9 cellular contexts compared by ENCODE assay signal in the genomic region with DNA sequence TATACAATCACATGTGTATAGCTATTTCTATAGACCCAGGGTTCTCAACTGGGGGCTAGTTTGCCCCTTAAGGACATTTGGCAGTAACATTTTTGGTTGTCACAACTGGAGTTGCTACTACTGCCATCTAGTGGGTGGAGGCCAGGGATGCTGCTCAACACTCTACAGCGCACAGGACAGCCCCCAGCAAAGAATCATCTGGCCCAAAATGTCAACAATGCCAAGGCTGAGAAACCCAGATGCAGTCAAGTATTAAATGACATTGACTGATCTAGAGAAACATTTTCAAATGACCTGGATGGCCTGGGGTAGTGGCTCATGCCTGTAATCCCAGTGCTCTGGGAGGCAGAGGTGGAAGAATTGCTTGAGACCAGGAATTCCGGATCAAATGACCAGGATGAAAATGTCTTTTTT. TPM values are rescaled to one million over a fixed set of nuclear protein-coding genes. Genes with fewer than 3 reads are reported as not detected.
DNase-seq lines count a peak whose midpoint lies in the region; ATAC-seq and TF ChIP-seq lines count a peak whose summit lies in the region.
"Had no signal": no experiment of that assay in that cellular context is flagged by ENCODE, and none has a peak within 500 bp of the region (broad histone marks: within the 10 kb centered on the region; RNA-seq: fewer than 3 reads in every experiment).

No MANE protein-coding gene starts in this region.

- ATAC-seq in HG02981 (IDR thresholded peaks at IDR 0.05; ENCODE audit: unreplicated experiment): peak; percentile 79
- ATAC-seq: left colon had no signal

- H3K9ac ChIP-seq in OCI-LY3 (ENCODE audit: low read length): no peak overlapping the region

- H3K4me2 ChIP-seq in OCI-LY3 (ENCODE audit: low read length): no peak overlapping the region

- H2AFZ ChIP-seq in OCI-LY3 (ENCODE audit: low read depth, low read length): no peak overlapping the region

- peaks cover 9% of the 10 kb centered on the region for H3K79me2 ChIP-seq in OCI-LY3 (ENCODE audit: low read length)

- peaks cover 6% of the 10 kb centered on the region for H3K36me3 ChIP-seq in OCI-LY3 (replicated peaks; ENCODE audit: low read depth, low read length)

- H3K4me1 ChIP-seq in OCI-LY3 (ENCODE audit: low read length): peaks cover 10% of the 10 kb centered on the region

- DNase-seq in NK-92 treated with Interleukin-12 subunit alpha and Interleukin-12 subunit beta, amount 100 ng/mL, for 24 hours (lab: John Stamatoyannopoulos, UW): peak; percentile 35
- no peak for DNase-seq in NK-92 (lab: John Stamatoyannopoulos, UW; ENCODE audit: unreplicated experiment)
- DNase-seq in activated T-cell treated with anti-CD3 and anti-CD28 coated beads for 24 hours (ENCODE audit: low read depth): peak; percentile 69
- DNase-seq in fibroblast of the aortic adventitia (ENCODE audit: low read depth): no peak
- DNase-seq in stimulated activated CD4-positive, alpha-beta T cell treated with anti-CD3 and anti-CD28 coated beads, Interleukin-12 subunit alpha, Interleukin-12 subunit beta, amount 100 ng/mL, for 4 hours: peak; percentile 61
- DNase-seq in putamen (ENCODE audit: low spot score): no peak

- no peaks in the 10 kb centered on the region for H4K20me1 ChIP-seq in OCI-LY3 (ENCODE audit: insufficient read depth, low read length)

- no peaks in the 10 kb centered on the region for H3K27me3 ChIP-seq in OCI-LY3 (ENCODE audit: low read depth, low read length)

- H3K27ac ChIP-seq in OCI-LY3 (ENCODE audit: low read length): no peak overlapping the region

- TF ChIP-seq CTCF in OCI-LY3 (IDR thresholded peaks at IDR 0.05; ENCODE audit: low read depth, low read length) (peak; percentile 74), fibroblast of the aortic adventitia (IDR thresholded peaks at IDR 0.05; ENCODE audit: insufficient read depth, low read length) (peak; percentile 48)

- no peaks in the 10 kb centered on the region for H3K9me3 ChIP-seq in OCI-LY3 (ENCODE audit: insufficient read depth, low read length)

- H3K4me3 ChIP-seq in OCI-LY3 (ENCODE audit: low read length) (no peak overlapping the region), fibroblast of the aortic adventitia (ENCODE audit: low read depth, low read length) (no peak overlapping the region)

RNA-seq across cellular contexts. Expression of a gene that starts 5.8 kb away (rescaled TPM):
- 32.9 and 117 TPM in 2 replicates for total RNA-seq in fibroblast of the aortic adventitia (ENCODE audit: low replicate concordance)

RNA-seq across cellular contexts. Expression of a gene that starts 38.6 kb away (rescaled TPM):
- 3.7 and 26.2 TPM in 2 replicates for total RNA-seq in fibroblast of the aortic adventitia (ENCODE audit: low replicate concordance)

RNA-seq across cellular contexts. Expression of a gene that starts 48.7 kb away (rescaled TPM):
- total RNA-seq in fibroblast of the aortic adventitia (ENCODE audit: low replicate concordance): 11.1 and 24.5 TPM in 2 replicates

Comparison
In these comparisons a context has a peak if more than half of its experiments do, and no peak if none do; other contexts are left out.
1. DNase-seq: peak in NK-92 treated with Interleukin-12 subunit alpha and Interleukin-12 subunit beta, amount 100 ng/mL, for 24 hours (single experiment), activated T-cell treated with anti-CD3 and anti-CD28 coated beads for 24 hours (single experiment) and stimulated activated CD4-positive, alpha-beta T cell treated with anti-CD3 and anti-CD28 coated beads, Interleukin-12 subunit alpha, Interleukin-12 subunit beta, amount 100 ng/mL, for 4 hours (single experiment); none in NK-92 (single experiment), fibroblast of the aortic adventitia (single experiment) and putamen (single experiment).